7 cellular contexts compared by ENCODE assay signal in genomic region chr19:34962945-34963530, GRCh38. TPM values are rescaled to one million over a fixed set of nuclear protein-coding genes. Genes with fewer than 3 reads are reported as not detected.
A peak's percentile ranks its signal among the peaks of the same experiment; 100 is the strongest.
DNase-seq lines count a peak whose midpoint lies in the region; ATAC-seq, FAIRE-seq and TF ChIP-seq lines count a peak whose summit lies in the region.

No MANE protein-coding gene starts in this region.

- H3K9ac ChIP-seq in rectal smooth muscle tissue (ENCODE audit: low read length), result peak overlapping the region; percentile 45

- no peak for ATAC-seq in gastroesophageal sphincter

- no peak for TF ChIP-seq CTCF in HFF-Myc (IDR thresholded peaks at IDR 0.05; ENCODE audit: low read depth, low read length, missing control alignments)
- no peak for TF ChIP-seq CTCF in VCaP (conservative IDR thresholded peaks at IDR 0.05)
- TF ChIP-seq CTCF in gastroesophageal sphincter (IDR thresholded peaks at IDR 0.05), result no peak

- TF ChIP-seq POLR2A in gastroesophageal sphincter (IDR thresholded peaks at IDR 0.05), result no peak

- 10 to 33% methylated on average over 6 to 8 of the region's 9 CpGs for WGBS in gastroesophageal sphincter (ENCODE audit: low coverage in 1 of 2), 2 donors

- H3K27me3 ChIP-seq in gastroesophageal sphincter, result no peaks in the 10 kb centered on the region
- H3K27me3 ChIP-seq in rectal smooth muscle tissue (ENCODE audit: control insufficient read depth, insufficient read depth, low read length), result no peaks in the 10 kb centered on the region

- no peak for FAIRE-seq in HTR-8/SVneo (lab: Jason Lieb, UNC)

- peaks cover 0 to 37% (median 2%) of the 10 kb centered on the region in 3 donors for H3K9me3 ChIP-seq in gastroesophageal sphincter

- H3K4me1 ChIP-seq in gastroesophageal sphincter, result peaks cover 0 to 34% (median 12%) of the 10 kb centered on the region in 3 donors
- H3K4me1 ChIP-seq in rectal smooth muscle tissue (ENCODE audit: control insufficient read depth, insufficient read depth, low read length), result peaks cover 6% of the 10 kb centered on the region

- DNase-seq in HFF-Myc (ENCODE audit: extremely low read depth, low read depth) (no peak), DMS114 treated with DMSO at 0.1 percent for 48 hours (lab: John Stamatoyannopoulos, UW; ENCODE audit: unreplicated experiment) (no peak), HTR-8/SVneo (ENCODE audit: insufficient read length, low spot score) (no peak), NCI-H524 treated with DMSO at 0.1 percent for 48 hours (lab: John Stamatoyannopoulos, UW) (no peak)

- peaks cover 7 to 32% of the 10 kb centered on the region in 2 donors for H3K36me3 ChIP-seq in gastroesophageal sphincter
- peaks cover 25% of the 10 kb centered on the region for H3K36me3 ChIP-seq in rectal smooth muscle tissue (ENCODE audit: control insufficient read depth, insufficient read depth, low read length)

- peak overlapping the region; percentile 97 for H3K27ac ChIP-seq in VCaP
- peak overlapping the region in 3 of 4 donors; percentile 71 to 80 (median 73) for H3K27ac ChIP-seq in gastroesophageal sphincter
- no peak overlapping the region for H3K27ac ChIP-seq in rectal smooth muscle tissue (ENCODE audit: low read depth, low read length)

- H3K4me3 ChIP-seq in HFF-Myc (replicated peaks; ENCODE audit: low read depth, low read length) (peak overlapping the region; percentile 73), gastroesophageal sphincter (peak overlapping the region; percentile 75 to 98), rectal smooth muscle tissue (ENCODE audit: low read length) (peak overlapping the region; percentile 83)

- TF ChIP-seq EP300 in gastroesophageal sphincter (IDR thresholded peaks at IDR 0.05), result no peak

RNA-seq across cellular contexts. Expression of gene ZNF792, which starts 1.0 kb away (rescaled TPM):
- 10 to 100 TPM in 1 of 4 donors, 1 to 10 TPM in 3; 6.5 to 10.2 (median 7.3) TPM for total RNA-seq in gastroesophageal sphincter

RNA-seq across cellular contexts. Expression of gene ZNF30, which starts 36.3 kb away (rescaled TPM):
- 1 to 10 TPM in 3 of 4 donors, under 1 TPM in 1; 0.94 to 2.8 (median 2.4) TPM for total RNA-seq in gastroesophageal sphincter

RNA-seq across cellular contexts. Expression of gene GRAMD1A, which starts 37.1 kb away (rescaled TPM):
- total RNA-seq in gastroesophageal sphincter, result 10 to 100 TPM; 22.0 to 40.0 (median 35.9) TPM
